Comparison of ENCODE assay signal across 9 cellular contexts in the genomic region with DNA sequence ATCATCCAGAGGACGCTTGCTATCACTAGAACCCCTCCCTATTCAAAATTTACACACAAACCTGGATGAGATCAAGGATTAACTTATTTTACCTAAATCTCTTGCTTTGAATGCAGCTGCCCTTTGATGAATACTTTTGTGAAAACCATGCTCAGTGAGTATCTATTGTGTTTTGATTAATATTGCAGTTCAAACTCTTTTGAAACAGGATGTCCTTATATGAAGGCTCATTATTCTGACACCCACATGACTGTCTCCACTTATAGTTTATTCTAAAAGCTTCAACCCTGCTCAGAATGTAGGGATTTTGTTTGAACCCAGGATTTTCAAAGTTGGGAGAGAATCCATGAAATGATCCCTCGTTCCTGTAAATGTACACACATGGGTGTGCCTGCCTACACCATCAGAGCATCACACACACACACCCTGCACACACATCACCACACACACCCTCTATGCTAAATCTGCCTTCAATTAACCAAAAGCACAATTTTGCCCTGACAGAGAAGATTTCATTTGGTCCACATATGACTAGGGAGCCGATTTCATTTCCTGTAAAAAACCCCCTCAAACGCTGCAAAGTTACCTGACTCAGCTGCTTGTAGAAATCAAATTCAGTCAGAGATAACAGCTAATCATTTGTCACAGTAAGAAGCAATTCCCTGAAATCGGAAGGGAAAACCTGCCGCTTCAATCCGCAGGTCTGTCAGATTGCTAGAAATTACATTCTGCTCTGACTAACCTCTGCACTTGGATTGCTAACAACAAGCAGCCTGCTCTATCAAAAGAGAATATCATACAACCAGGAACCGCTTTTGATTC.
DNase-seq lines count a peak whose midpoint lies in the region; ATAC-seq and TF ChIP-seq lines count a peak whose summit lies in the region.
"Had no signal": no experiment of that assay in that cellular context is flagged by ENCODE, and none has a peak within 500 bp of the region (broad histone marks: within the 10 kb centered on the region; RNA-seq: fewer than 3 reads in every experiment).

No MANE protein-coding gene starts in this region.

- H3K36me3 Mint-ChIP-seq in CD4-positive, alpha-beta T cell (ENCODE audit: low read depth), result no peaks in the 10 kb centered on the region
- H3K36me3 Mint-ChIP-seq in activated T-helper 1 cell treated with anti-CD3 and anti-CD28 coated beads, Interleukin-12 subunit alpha, Interleukin-12 subunit beta, Interleukin-2, Interleukin-4 antibody, amounts not matched to agents 30 ng/mL and 10 ng/mL and 1 ng/mL, durations not matched to agents 14 hours and 24 hours and 36 hours (ENCODE audit: low read depth), result peaks cover 1% of the 10 kb centered on the region

- no peaks in the 10 kb centered on the region for H3K27me3 ChIP-seq in CD4-positive, alpha-beta T cell (ENCODE audit: control insufficient read depth, insufficient read depth, low read length)
- H3K27me3 ChIP-seq in muscle layer of duodenum (ENCODE audit: low read depth, low read length) (no peaks in the 10 kb centered on the region), thyroid gland (no peaks in the 10 kb centered on the region)

- peaks cover 31% of the 10 kb centered on the region for H3K27me3 Mint-ChIP-seq in CD4-positive, alpha-beta T cell
- H3K27me3 Mint-ChIP-seq in activated T-helper 1 cell treated with anti-CD3 and anti-CD28 coated beads, Interleukin-12 subunit alpha, Interleukin-12 subunit beta, Interleukin-2, Interleukin-4 antibody, amounts not matched to agents 30 ng/mL and 10 ng/mL and 1 ng/mL, durations not matched to agents 14 hours and 24 hours and 36 hours (ENCODE audit: insufficient read depth), result peaks cover 13% of the 10 kb centered on the region

- no peak overlapping the region for H3K4me3 ChIP-seq in muscle layer of duodenum (ENCODE audit: low read depth in 1 of 2, low read length in 2 of 2)
- H3K4me3 ChIP-seq in thyroid gland (replicated peaks in 1 of 3), result no peak overlapping the region

- H3K4me1 ChIP-seq in muscle layer of duodenum (ENCODE audit: control insufficient read depth in 1 of 2, insufficient read depth in 2 of 2, low read length in 2 of 2) (peaks cover under 1 to 18% of the 10 kb centered on the region in 2 donors), thyroid gland (no peaks in the 10 kb centered on the region)

- H3K4me3 Mint-ChIP-seq in CD4-positive, alpha-beta T cell, result no peak overlapping the region
- peak overlapping the region; percentile 9 for H3K4me3 Mint-ChIP-seq in activated T-helper 1 cell treated with anti-CD3 and anti-CD28 coated beads, Interleukin-12 subunit alpha, Interleukin-12 subunit beta, Interleukin-2, Interleukin-4 antibody, amounts not matched to agents 30 ng/mL and 10 ng/mL and 1 ng/mL, durations not matched to agents 14 hours and 24 hours and 36 hours

- no peak overlapping the region for H3K27ac ChIP-seq in CD4-positive, alpha-beta T cell (ENCODE audit: low read depth, low read length)
- H3K27ac ChIP-seq in muscle layer of duodenum (ENCODE audit: low read length), result peak overlapping the region; percentile 33
- no peak overlapping the region for H3K27ac ChIP-seq in thyroid gland
- H3K27ac ChIP-seq: HL-60 had no signal

- intact Hi-C loops in CD4-positive, alpha-beta T cell (cut with DNase I, micrococcal nuclease), result no loop called here
- intact Hi-C loops in activated T-helper 1 cell treated with anti-CD3 and anti-CD28 coated beads, Interleukin-12 subunit alpha, Interleukin-12 subunit beta, Interleukin-2, Interleukin-4 antibody, amounts not matched to agents 30 ng/mL and 10 ng/mL and 1 ng/mL, durations not matched to agents 14 hours and 24 hours and 36 hours (cut with micrococcal nuclease), result loop anchor here (1.0 to 2.0 kb wide), 4 partner anchors 16 to 96 kb away; no protein-coding TSS in a partner anchor
- intact Hi-C loops in left colon (cut with DNase I, micrococcal nuclease), result no loop called here
- intact Hi-C loops in thyroid gland (cut with DNase I), result no loop called here

- DNase-seq in CD4-positive, alpha-beta T cell, result no peak
- no peak for DNase-seq in activated T-helper 1 cell treated with anti-CD3 and anti-CD28 coated beads, Interleukin-12 subunit alpha, Interleukin-12 subunit beta, Interleukin-2, Interleukin-4 antibody, amounts not matched to agents 30 ng/mL and 10 ng/mL and 1 ng/mL, durations not matched to agents 14 hours and 24 hours and 36 hours (ENCODE audit: low spot score)
- DNase-seq in SIG-M5 (lab: John Stamatoyannopoulos, UW) (no peak), NCI-H524 (lab: John Stamatoyannopoulos, UW) (no peak), left colon (no peak), thyroid gland (no peak)

- WGBS in thyroid gland, 2 donors, result 76 to 82% methylated on average over 8 of the region's 8 CpGs

- POLR2A ChIA-PET in CD4-positive, alpha-beta T cell (lab: Charles Lee), result no interaction called here

- CTCF ChIA-PET in CD4-positive, alpha-beta T cell (lab: Charles Lee), result no interaction called here

- no peaks in the 10 kb centered on the region for H3K9me3 ChIP-seq in CD4-positive, alpha-beta T cell (ENCODE audit: control insufficient read depth, low read length)
- H3K9me3 ChIP-seq in muscle layer of duodenum (ENCODE audit: control insufficient read depth in 1 of 2, low read length in 2 of 2) (no peaks in the 10 kb centered on the region), thyroid gland (no peaks in the 10 kb centered on the region)

- TF ChIP-seq CTCF in CD4-positive, alpha-beta T cell (IDR thresholded peaks at IDR 0.05), result no peak
- no peak for TF ChIP-seq CTCF in thyroid gland (IDR thresholded peaks at IDR 0.05)

- H3K36me3 ChIP-seq in muscle layer of duodenum (ENCODE audit: control insufficient read depth in 1 of 2, insufficient read depth in 2 of 2, low read length in 2 of 2) (no peaks in the 10 kb centered on the region), thyroid gland (no peaks in the 10 kb centered on the region)

- no peak overlapping the region for H3K27ac Mint-ChIP-seq in CD4-positive, alpha-beta T cell
- H3K27ac Mint-ChIP-seq in activated T-helper 1 cell treated with anti-CD3 and anti-CD28 coated beads, Interleukin-12 subunit alpha, Interleukin-12 subunit beta, Interleukin-2, Interleukin-4 antibody, amounts not matched to agents 30 ng/mL and 10 ng/mL and 1 ng/mL, durations not matched to agents 14 hours and 24 hours and 36 hours, result peak overlapping the region; percentile 21

- H3K4me1 Mint-ChIP-seq in CD4-positive, alpha-beta T cell (ENCODE audit: low read depth), result peaks cover 22% of the 10 kb centered on the region
- peaks cover 75% of the 10 kb centered on the region for H3K4me1 Mint-ChIP-seq in activated T-helper 1 cell treated with anti-CD3 and anti-CD28 coated beads, Interleukin-12 subunit alpha, Interleukin-12 subunit beta, Interleukin-2, Interleukin-4 antibody, amounts not matched to agents 30 ng/mL and 10 ng/mL and 1 ng/mL, durations not matched to agents 14 hours and 24 hours and 36 hours (ENCODE audit: low read depth)

- peak; percentile 34 for ATAC-seq in CD4-positive, alpha-beta T cell (ENCODE audit: poor library complexity)
- ATAC-seq in GM21717 (IDR thresholded peaks at IDR 0.05; ENCODE audit: unreplicated experiment), result peak; percentile 50
- no peak for ATAC-seq in left colon

- no peaks in the 10 kb centered on the region for H3K9me3 Mint-ChIP-seq in CD4-positive, alpha-beta T cell
- no peaks in the 10 kb centered on the region for H3K9me3 Mint-ChIP-seq in activated T-helper 1 cell treated with anti-CD3 and anti-CD28 coated beads, Interleukin-12 subunit alpha, Interleukin-12 subunit beta, Interleukin-2, Interleukin-4 antibody, amounts not matched to agents 30 ng/mL and 10 ng/mL and 1 ng/mL, durations not matched to agents 14 hours and 24 hours and 36 hours

- TF ChIP-seq POLR2A in thyroid gland (IDR thresholded peaks at IDR 0.05), result no peak
